In the genomic region with DNA sequence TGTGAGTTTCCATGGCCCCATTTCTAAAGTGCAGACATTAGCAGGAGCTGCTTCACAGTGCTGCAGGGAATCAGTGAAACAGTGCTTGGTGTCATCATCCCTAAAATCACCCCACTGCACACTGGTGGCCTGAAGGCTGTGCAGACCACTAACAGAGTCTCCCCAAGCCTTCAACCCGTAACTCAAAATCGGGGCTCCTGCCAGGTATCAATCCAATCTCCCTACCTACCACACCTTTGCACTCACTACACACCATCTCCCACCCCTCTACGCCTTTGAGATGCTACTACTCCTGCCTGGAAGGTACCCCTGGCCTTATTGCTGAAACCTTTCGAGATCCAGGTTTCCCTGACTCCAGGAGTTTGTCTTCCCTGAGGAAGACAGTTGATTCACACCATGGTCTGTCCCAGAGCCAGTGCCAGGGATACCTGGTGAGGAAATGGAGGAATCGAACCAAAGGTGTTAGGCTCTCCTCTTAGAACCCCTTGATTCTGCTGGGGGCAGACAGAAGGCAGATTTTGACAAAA, we compare ENCODE assay signal across 11 cellular contexts. TPM values are rescaled to one million over a fixed set of nuclear protein-coding genes. Genes with fewer than 3 reads are reported as not detected.
A peak's percentile ranks its signal among the peaks of the same experiment; 100 is the strongest.
DNase-seq lines count a peak whose midpoint lies in the region; ATAC-seq and TF ChIP-seq lines count a peak whose summit lies in the region.
"Had no signal": no experiment of that assay in that cellular context is flagged by ENCODE, and none has a peak within 500 bp of the region (broad histone marks: within the 10 kb centered on the region; RNA-seq: fewer than 3 reads in every experiment).

No MANE protein-coding gene starts in this region.

- H2BK120ac ChIP-seq in IMR-90 (ENCODE audit: low read depth, low read length) = no peak overlapping the region

- no peak overlapping the region for H3K4ac ChIP-seq in IMR-90 (ENCODE audit: low read depth, low read length)

- in situ Hi-C loops in IMR-90 (cut with MboI; ENCODE audit: low sequenced_read_pairs) = no loop called here

- H4K20me1 ChIP-seq in IMR-90 (ENCODE audit: insufficient read depth, low read length) (peaks cover 93% of the 10 kb centered on the region), neural progenitor cell (ENCODE audit: low read depth) (peaks cover 100% of the 10 kb centered on the region)

- H3K27me3 Mint-ChIP-seq in CD14-positive monocyte (ENCODE audit: low read depth in 3 of 3) (peaks cover 2 to 6% (median 5%) of the 10 kb centered on the region in 3 donors), brain (peaks cover 3% of the 10 kb centered on the region), neural progenitor cell (ENCODE audit: insufficient read depth, low read depth) (peaks cover 15% of the 10 kb centered on the region)

- peaks cover 35% of the 10 kb centered on the region for H3K4me1 ChIP-seq in IMR-90 (ENCODE audit: control insufficient read depth, insufficient read depth, low read length)
- H3K4me1 ChIP-seq in neural progenitor cell = peaks cover 12% of the 10 kb centered on the region

- no peaks in the 10 kb centered on the region for H3K9me3 Mint-ChIP-seq in CD14-positive monocyte
- no peaks in the 10 kb centered on the region for H3K9me3 Mint-ChIP-seq in brain
- H3K9me3 Mint-ChIP-seq in neural progenitor cell = no peaks in the 10 kb centered on the region

- no peak overlapping the region; the same call in 1 of the 2 replicates for H3K23ac ChIP-seq in IMR-90 (ENCODE audit: low read depth, low read length)

- H3K27ac ChIP-seq in IMR-90 (ENCODE audit: insufficient read depth, low read length) = no peak overlapping the region
- H3K27ac ChIP-seq in neural progenitor cell = peak overlapping the region; percentile 63

- no TSS peak for BruUV-seq in IMR-90 (replicated peaks; lab: Mats Ljungman, UMichigan)

- no peak overlapping the region for H2BK20ac ChIP-seq in IMR-90 (ENCODE audit: low read depth, low read length)

- H3K56ac ChIP-seq in IMR-90 (ENCODE audit: extremely low read depth, insufficient read depth, low read length) = no peak overlapping the region

- TF ChIP-seq POLR2A in IMR-90 (IDR thresholded peaks at IDR 0.05; ENCODE audit: low read depth, low read length) = no peak

- no peak for ATAC-seq in IMR-90 (ENCODE audit: low read depth)
- no peak for ATAC-seq in GM19324 (IDR thresholded peaks at IDR 0.05; ENCODE audit: low FRiP score, unreplicated experiment)
- no peak for ATAC-seq in GM18511 (IDR thresholded peaks at IDR 0.05; ENCODE audit: unreplicated experiment)

- H2AK9ac ChIP-seq in IMR-90 (replicated peaks; ENCODE audit: low read depth, low read length, poor library complexity) = no peak overlapping the region

- peaks cover 47% of the 10 kb centered on the region for H3K9me1 ChIP-seq in IMR-90 (ENCODE audit: insufficient read depth, low read length)

- H3K79me2 ChIP-seq in neural progenitor cell (ENCODE audit: low read depth) = peaks cover 90% of the 10 kb centered on the region

- no peak for TF ChIP-seq RAD21 in IMR-90 (IDR thresholded peaks at IDR 0.05; ENCODE audit: low read length)

- intact Hi-C loops in CD14-positive monocyte (cut with micrococcal nuclease) (no loop called here), IMR-90 (cut with micrococcal nuclease) (no loop called here)

- TF ChIP-seq CTCF in CD14-positive monocyte (IDR thresholded peaks at IDR 0.05) (no peak), IMR-90 (conservative IDR thresholded peaks at IDR 0.05; ENCODE audit: low read depth, low read length) (no peak), brain (conservative IDR thresholded peaks at IDR 0.05) (no peak), neural progenitor cell (IDR thresholded peaks at IDR 0.05) (no peak)

- no peak overlapping the region for H3K4me2 ChIP-seq in IMR-90 (ENCODE audit: low read depth, low read length)
- H3K4me2 ChIP-seq in neural progenitor cell = no peak overlapping the region

- H3K27ac Mint-ChIP-seq in CD14-positive monocyte (peak overlapping the region; percentile 13 to 98 (median 96)), brain (peak overlapping the region in 3 of 5 experiments; percentile 27 to 82 (median 30)), neural progenitor cell (peak overlapping the region; percentile 38)

- no peak for DNase-seq in CD14-positive monocyte (ENCODE audit: low spot score)
- DNase-seq in IMR-90 = no peak
- no peak for DNase-seq in neural progenitor cell (ENCODE audit: low spot score)
- no peak for DNase-seq in effector CD4-positive, alpha-beta T cell
- DNase-seq in UCSD-AML1 (lab: John Stamatoyannopoulos, UW; ENCODE audit: unreplicated experiment) = no peak
- DNase-seq: HCEC 1CT, NCI-H187, SHP77 had no signal

- H2AFZ ChIP-seq in IMR-90 (replicated peaks; ENCODE audit: low read length, poor library complexity) (no peak overlapping the region), neural progenitor cell (replicated peaks) (no peak overlapping the region)

- H3K4me3 Mint-ChIP-seq in CD14-positive monocyte = no peak overlapping the region
- H3K4me3 Mint-ChIP-seq in brain = no peak overlapping the region
- H3K4me3 Mint-ChIP-seq in neural progenitor cell = no peak overlapping the region

- H3K4me1 Mint-ChIP-seq in CD14-positive monocyte = peaks cover 76% of the 10 kb centered on the region
- peaks cover 37% of the 10 kb centered on the region for H3K4me1 Mint-ChIP-seq in brain
- peaks cover 72% of the 10 kb centered on the region for H3K4me1 Mint-ChIP-seq in neural progenitor cell

- dilution Hi-C loops in IMR-90 (cut with HindIII; ENCODE audit: low sequenced_read_pairs, unreplicated experiment) = no loop called here

- H3K27me3 ChIP-seq in IMR-90 (ENCODE audit: control insufficient read depth, insufficient read depth, low read length) (no peaks in the 10 kb centered on the region), neural progenitor cell (no peaks in the 10 kb centered on the region)

- H3K4me3 ChIP-seq in IMR-90 (ENCODE audit: insufficient read depth, low read depth, low read length) (no peak overlapping the region), neural progenitor cell (no peak overlapping the region)

- CTCF ChIA-PET in IMR-90 (lab: Yijun Ruan, JAX) = no interaction called here

- H3K14ac ChIP-seq in IMR-90 (replicated peaks; ENCODE audit: low read depth, low read length) = no peak overlapping the region

- H4K5ac ChIP-seq in IMR-90 (ENCODE audit: low read depth, low read length) = no peak overlapping the region; the same call in 1 of the 2 replicates

- H3K36me3 Mint-ChIP-seq in CD14-positive monocyte (peaks cover 13 to 28% of the 10 kb centered on the region in 2 donors), brain (peaks cover 73% of the 10 kb centered on the region), neural progenitor cell (peaks cover 63% of the 10 kb centered on the region)

- peaks cover 48 to 100% of the 10 kb centered on the region in 2 experiments for H3K79me1 ChIP-seq in IMR-90 (ENCODE audit: low read depth in 1 of 2, low read length in 2 of 2)

- no peak overlapping the region for H4K91ac ChIP-seq in IMR-90 (ENCODE audit: insufficient read depth, low read depth, low read length)

- no peak overlapping the region; the same call in 2 of the 3 replicates for H2BK15ac ChIP-seq in IMR-90 (ENCODE audit: low read depth, low read length)

- H2BK5ac ChIP-seq in IMR-90 (ENCODE audit: low read depth, low read length, poor library complexity, severe bottlenecking) = peak overlapping the region; percentile 25

- H4K8ac ChIP-seq in IMR-90 (ENCODE audit: low read depth in 2 of 2, low read length in 2 of 2) = peak overlapping the region in 1 of 2 experiments; percentile 6; a peak in 2 of 4 replicates

- H2AK5ac ChIP-seq in IMR-90 (ENCODE audit: low read depth, low read length) = no peak overlapping the region; the same call in 1 of the 2 replicates

- 78% methylated on average over 3 of the region's 5 CpGs; no CpG with 5 or more reads in 1 of the 2 experiments for WGBS in IMR-90 (ENCODE audit: extremely low coverage in 2 of 2, insufficient read length in 1 of 2), 2 experiments

- H3K18ac ChIP-seq in IMR-90 (ENCODE audit: low read depth, low read length) = no peak overlapping the region

- H3K36me3 ChIP-seq in IMR-90 (ENCODE audit: control insufficient read depth, insufficient read depth, low read length) = peaks cover 88% of the 10 kb centered on the region
- peaks cover 17% of the 10 kb centered on the region for H3K36me3 ChIP-seq in neural progenitor cell

- POLR2A ChIA-PET in IMR-90 (lab: Charles Lee; ENCODE audit: unreplicated experiment) = no interaction called here

- H3K9ac ChIP-seq in IMR-90 (ENCODE audit: low read depth, low read length) = no peak overlapping the region
- no peak overlapping the region for H3K9ac ChIP-seq in neural progenitor cell

- H3F3A ChIP-seq in neural progenitor cell (ENCODE audit: low read depth) = peaks cover 72% of the 10 kb centered on the region

- H3K9me3 ChIP-seq in IMR-90 (ENCODE audit: control insufficient read depth, insufficient read depth, low read length) = no peaks in the 10 kb centered on the region
- H3K9me3 ChIP-seq in neural progenitor cell (ENCODE audit: low read depth) = no peaks in the 10 kb centered on the region

TF ChIP-seq in IMR-90, 13 proteins besides CTCF, POLR2A, EP300 and RAD21 (continues in another document):
- no peak for TF ChIP-seq CHD1 (IDR thresholded peaks at IDR 0.05; ENCODE audit: low read depth, low read length)
- TF ChIP-seq MXI1 (IDR thresholded peaks at IDR 0.05; ENCODE audit: borderline replicate concordance, low read depth, low read length) = no peak
- no peak for TF ChIP-seq MAFK (IDR thresholded peaks at IDR 0.05; ENCODE audit: low read depth, low read length)
- no peak for TF ChIP-seq SMC3 (IDR thresholded peaks at IDR 0.05; ENCODE audit: low read depth, low read length)
- no peak for TF ChIP-seq NFE2L2 (IDR thresholded peaks at IDR 0.05; ENCODE audit: low read depth, low read length)
- TF ChIP-seq, protein P1, sequence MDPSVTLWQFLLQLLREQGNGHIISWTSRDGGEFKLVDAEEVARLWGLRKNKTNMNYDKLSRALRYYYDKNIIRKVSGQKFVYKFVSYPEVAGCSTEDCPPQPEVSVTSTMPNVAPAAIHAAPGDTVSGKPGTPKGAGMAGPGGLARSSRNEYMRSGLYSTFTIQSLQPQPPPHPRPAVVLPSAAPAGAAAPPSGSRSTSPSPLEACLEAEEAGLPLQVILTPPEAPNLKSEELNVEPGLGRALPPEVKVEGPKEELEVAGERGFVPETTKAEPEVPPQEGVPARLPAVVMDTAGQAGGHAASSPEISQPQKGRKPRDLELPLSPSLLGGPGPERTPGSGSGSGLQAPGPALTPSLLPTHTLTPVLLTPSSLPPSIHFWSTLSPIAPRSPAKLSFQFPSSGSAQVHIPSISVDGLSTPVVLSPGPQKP (IDR thresholded peaks at IDR 0.05; ENCODE audit: borderline replicate concordance, low read depth, low read length) = no peak
- TF ChIP-seq FOS (IDR thresholded peaks at IDR 0.05; ENCODE audit: low read depth, low read length) = no peak

RNA-seq across cellular contexts. Expression of gene SLC2A1, which starts 25.5 kb away (rescaled TPM):
- polyA plus RNA-seq in CD14-positive monocyte (under 1 TPM; 0.56 to 0.71 TPM), IMR-90 (2012; rRNA removed) (200 and 208 TPM in 2 replicates), brain (ENCODE audit: insufficient read depth, low read depth, low replicate concordance) (127 TPM)
- total RNA-seq in IMR-90 (2012; rRNA removed) (203 and 395 TPM in 2 replicates), neural progenitor cell (ENCODE audit: low replicate concordance) (303 and 720 TPM in 2 replicates)
- polyA plus RNA-seq in IMR-90 (2012; cell fraction: cytosol; rRNA removed) = 557 and 944 TPM in 2 replicates
- polyA plus RNA-seq in IMR-90 (2012; cell fraction: nucleus; rRNA removed; ENCODE audit: low replicate concordance) = 202 and 690 TPM in 2 replicates

Comparison
In these comparisons a context has a peak if more than half of its experiments do, and no peak if none do; other contexts are left out.
1. H3K27ac Mint-ChIP-seq: peak in every context shown above with its lines; median percentile 96 in CD14-positive monocyte; 38 in neural progenitor cell; 30 in brain.
2. RNA of gene SLC2A1, which starts 25.5 kb away (polyA plus RNA-seq): 200 to 944 TPM in IMR-90 and 127 TPM in brain (single experiment); 0.56 to 0.71 TPM in CD14-positive monocyte; every median in the first group is over 10 times any median in the second.